ENCODE assay signal across 8 cellular contexts in the genomic region with DNA sequence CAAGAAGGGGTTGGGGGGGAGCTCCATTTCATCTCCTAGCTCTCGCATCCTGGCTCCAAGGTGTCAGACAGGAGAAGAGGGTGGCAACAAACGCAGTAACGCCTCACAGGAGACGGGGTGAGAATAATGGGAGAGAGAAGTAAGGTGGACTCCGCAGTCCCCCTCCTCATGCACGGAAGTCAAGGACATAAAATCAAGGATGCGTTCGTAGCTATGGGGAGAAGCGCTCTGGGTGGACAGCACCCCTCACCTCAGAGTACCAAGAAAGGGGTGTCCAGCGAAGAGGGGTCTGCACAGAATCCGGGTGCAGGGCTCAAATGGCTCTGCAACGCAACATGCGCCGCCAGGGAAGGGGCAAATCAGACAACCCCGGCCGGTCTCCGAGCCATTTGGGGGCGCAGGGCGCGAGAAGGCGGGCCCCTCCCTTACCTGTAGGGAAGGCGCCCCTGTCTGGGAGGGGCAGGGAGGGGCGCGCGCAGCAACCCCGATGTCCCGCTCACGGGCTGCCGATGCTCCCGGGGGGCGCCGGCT. TPM values are rescaled to one million over a fixed set of nuclear protein-coding genes. Genes with fewer than 3 reads are reported as not detected.
DNase-seq lines count a peak whose midpoint lies in the region; ATAC-seq and TF ChIP-seq lines count a peak whose summit lies in the region.

No MANE protein-coding gene starts in this region.

- TF ChIP-seq POLR2A in esophagus squamous epithelium (IDR thresholded peaks at IDR 0.05): no peak

- H3K4me1 ChIP-seq in esophagus squamous epithelium (peaks cover 21 to 63% (median 54%) of the 10 kb centered on the region in 3 donors), psoas muscle (peaks cover 46% of the 10 kb centered on the region)

- H3K27me3 ChIP-seq in esophagus squamous epithelium: no peaks in the 10 kb centered on the region
- no peaks in the 10 kb centered on the region for H3K27me3 ChIP-seq in psoas muscle (ENCODE audit: insufficient read depth in 3 of 3, low read length in 2 of 3)

- intact Hi-C loops in esophagus squamous epithelium (cut with DNase I) (no loop called here), psoas muscle (cut with DNase I) (no loop called here)

- H3K27ac ChIP-seq in esophagus squamous epithelium (peak overlapping the region; percentile 87 to 99 (median 98)), psoas muscle (peak overlapping the region; percentile 95)

- H3K36me3 ChIP-seq in esophagus squamous epithelium: no peaks in the 10 kb centered on the region
- no peaks in the 10 kb centered on the region for H3K36me3 ChIP-seq in psoas muscle (ENCODE audit: insufficient read depth in 1 of 2, low read depth in 1 of 2)

- peak; percentile 22 for ATAC-seq in GM18907 (IDR thresholded peaks at IDR 0.05; ENCODE audit: unreplicated experiment)
- ATAC-seq in HG02943 (IDR thresholded peaks at IDR 0.05; ENCODE audit: low read depth, unreplicated experiment): peak; percentile 8
- ATAC-seq in psoas muscle: no peak
- ATAC-seq in HG02610 (IDR thresholded peaks at IDR 0.05; ENCODE audit: unreplicated experiment): no peak

- TF ChIP-seq CTCF in esophagus squamous epithelium (IDR thresholded peaks at IDR 0.05) (no peak), psoas muscle (IDR thresholded peaks at IDR 0.05) (no peak)

- H3K4me3 ChIP-seq in esophagus squamous epithelium: peak overlapping the region; percentile 71 to 99 (median 88)
- H3K4me3 ChIP-seq in psoas muscle: peak overlapping the region; percentile 99

- DNase-seq in activated CD4-positive, alpha-beta T cell treated with anti-CD3 and anti-CD28 coated beads for 1 hour: peak; percentile 16
- DNase-seq in esophagus squamous epithelium (lab: John Stamatoyannopoulos, UW): no peak
- DNase-seq in psoas muscle: no peak
- DNase-seq in central memory CD4-positive, alpha-beta T cell: no peak
- no peak for DNase-seq in NCI-H187 treated with DMSO at 0.1 percent for 48 hours (lab: John Stamatoyannopoulos, UW)

- WGBS in esophagus squamous epithelium, 2 donors: 1 to 8% methylated on average over 8 to 17 of the region's 32 CpGs
- WGBS in psoas muscle, 3 donors: 1% methylated on average over 29 to 32 of the region's 32 CpGs

- H3K9me3 ChIP-seq in esophagus squamous epithelium (no peaks in the 10 kb centered on the region), psoas muscle (no peaks in the 10 kb centered on the region)

RNA-seq across cellular contexts. Expression of a gene that starts 0.6 kb away (rescaled TPM):
- total RNA-seq in esophagus squamous epithelium (100 to 1,000 TPM in 1 of 4 donors, 10 to 100 TPM in 3; 31.1 to 135 (median 68.0) TPM), psoas muscle (10 to 100 TPM; 24.4 to 75.6 (median 61.2) TPM)
- 10 to 100 TPM in 2 of 3 donors, 1 to 10 TPM in 1; 8.8 to 35.8 (median 30.2) TPM for polyA plus RNA-seq in psoas muscle

RNA-seq across cellular contexts. Expression of a gene that starts 18.8 kb away (rescaled TPM):
- total RNA-seq in esophagus squamous epithelium: 1 to 10 TPM; 1.9 to 4.7 (median 4.0) TPM
- total RNA-seq in psoas muscle: 1 to 10 TPM in 1 of 4 donors, under 1 TPM in 3; 0.25 to 1.1 (median 0.39) TPM
- under 1 TPM; 0.53 to 0.77 (median 0.65) TPM for polyA plus RNA-seq in psoas muscle

RNA-seq across cellular contexts. Expression of a gene that starts 47.6 kb away (rescaled TPM):
- total RNA-seq in esophagus squamous epithelium (under 1 TPM in 1 of 4 donors, not detected in 3; 0.11 TPM), psoas muscle (10 to 100 TPM; 17.0 to 43.4 (median 26.1) TPM)
- polyA plus RNA-seq in psoas muscle: 10 to 100 TPM in 1 of 3 donors, 1 to 10 TPM in 2; 1.1 to 16.5 (median 9.9) TPM

RNA-seq across cellular contexts. Expression of a gene that starts 52.4 kb away (rescaled TPM):
- total RNA-seq in esophagus squamous epithelium (10 to 100 TPM; 10.3 to 23.3 (median 17.2) TPM), psoas muscle (10 to 100 TPM; 27.7 to 43.3 (median 37.6) TPM)
- polyA plus RNA-seq in psoas muscle: 10 to 100 TPM; 43.9 to 72.9 (median 61.0) TPM

RNA-seq across cellular contexts. Expression of a gene that starts 56.4 kb away (rescaled TPM):
- total RNA-seq in esophagus squamous epithelium (10 to 100 TPM; 27.3 to 44.3 (median 36.9) TPM), psoas muscle (10 to 100 TPM; 39.6 to 65.9 (median 52.9) TPM)
- 10 to 100 TPM; 42.7 to 52.9 (median 47.9) TPM for polyA plus RNA-seq in psoas muscle

Comparison
In these comparisons a context has a peak if more than half of its experiments do, and no peak if none do; other contexts are left out.
1. ATAC-seq: peak in GM18907 (single experiment) and HG02943 (single experiment); none in psoas muscle (0 of 4) and HG02610 (single experiment).
2. RNA of a gene that starts 47.6 kb away (total RNA-seq): 17.0 to 43.4 TPM in psoas muscle; 0.11 TPM in esophagus squamous epithelium; every median in the first group is over 10 times any median in the second.